18 cellular contexts compared by ENCODE assay signal in genomic region chr14:37493606-37494005, GRCh38.
"Had no signal": no experiment of that assay in that cellular context is flagged by ENCODE, and none has a peak within 500 bp of the region (broad histone marks: within the 10 kb centered on the region; RNA-seq: fewer than 3 reads in every experiment).

No MANE protein-coding gene starts in this region.

- H3K9me3 ChIP-seq: heart left ventricle, sigmoid colon, stomach, thoracic aorta, transverse colon had no signal

- DNase-seq: effector memory CD8-positive, alpha-beta T cell; erythroblast; foreskin melanocyte; heart left ventricle; hypothalamus; islet precursor cell; mammary epithelial cell; naive thymus-derived CD4-positive, alpha-beta T cell; nephron progenitor cell; sigmoid colon; stimulated activated naive CD4-positive, alpha-beta T cell; stomach; substantia nigra; transverse colon had no signal

- H3K36me3 ChIP-seq: heart left ventricle, sigmoid colon, stomach, thoracic aorta, transverse colon had no signal

- H3K27me3 Mint-ChIP-seq: dendritic cell treated with granulocyte-macrophage colony-stimulating factor and Interleukin-4, amounts not matched to agents 40 ng/mL and 50 ng/mL, for 4 days; effector memory CD8-positive, alpha-beta T cell; naive thymus-derived CD4-positive, alpha-beta T cell had no signal

- H3K36me3 Mint-ChIP-seq: naive thymus-derived CD4-positive, alpha-beta T cell had no signal

- H3K4me1 ChIP-seq: heart left ventricle, sigmoid colon, transverse colon had no signal

- H3K27ac ChIP-seq: heart left ventricle, sigmoid colon, skin epidermis, stomach, thoracic aorta, transverse colon had no signal

- H3K27ac Mint-ChIP-seq: dendritic cell treated with granulocyte-macrophage colony-stimulating factor and Interleukin-4, amounts not matched to agents 40 ng/mL and 50 ng/mL, for 4 days; effector memory CD8-positive, alpha-beta T cell; naive thymus-derived CD4-positive, alpha-beta T cell had no signal

- H3K4me3 Mint-ChIP-seq: dendritic cell treated with granulocyte-macrophage colony-stimulating factor and Interleukin-4, amounts not matched to agents 40 ng/mL and 50 ng/mL, for 4 days; effector memory CD8-positive, alpha-beta T cell; naive thymus-derived CD4-positive, alpha-beta T cell; nephron progenitor cell had no signal

- H3K9me3 Mint-ChIP-seq: dendritic cell treated with granulocyte-macrophage colony-stimulating factor and Interleukin-4, amounts not matched to agents 40 ng/mL and 50 ng/mL, for 4 days had no signal

- H3K27me3 ChIP-seq: heart left ventricle, sigmoid colon, stomach, transverse colon had no signal

- ATAC-seq: effector memory CD8-positive, alpha-beta T cell; heart left ventricle; left lobe of liver; naive thymus-derived CD4-positive, alpha-beta T cell had no signal

- H3K4me1 Mint-ChIP-seq: naive thymus-derived CD4-positive, alpha-beta T cell; nephron progenitor cell had no signal

- H3K4me3 ChIP-seq: heart left ventricle, sigmoid colon, skin epidermis, stomach, thoracic aorta, transverse colon had no signal
